ENCODE assay signal across 16 cellular contexts in genomic region chr2:123747316-123747715, GRCh38.
A peak's percentile ranks its signal among the peaks of the same experiment; 100 is the strongest.
DNase-seq lines count a peak whose midpoint lies in the region; ATAC-seq and TF ChIP-seq lines count a peak whose summit lies in the region.
"Had no signal": no experiment of that assay in that cellular context is flagged by ENCODE, and none has a peak within 500 bp of the region (broad histone marks: within the 10 kb centered on the region; RNA-seq: fewer than 3 reads in every experiment).

No MANE protein-coding gene starts in this region.

- H3K79me1 ChIP-seq in trophoblast cell (ENCODE audit: low read length), result no peaks in the 10 kb centered on the region

- H3K4me1 ChIP-seq in trophoblast cell (ENCODE audit: control insufficient read depth in 1 of 2, insufficient read depth in 2 of 2, low read length in 2 of 2) (peaks cover 0 to 2% of the 10 kb centered on the region in 2 experiments), SK-N-SH (ENCODE audit: control insufficient read depth in 1 of 2, insufficient read depth in 2 of 2, low read depth in 1 of 2, low read length in 1 of 2) (no peaks in the 10 kb centered on the region)
- H3K4me1 ChIP-seq: HAP-1 had no signal

- no peak overlapping the region for H2AK5ac ChIP-seq in trophoblast cell (ENCODE audit: low read length)

- no peak overlapping the region for H3K23ac ChIP-seq in trophoblast cell (ENCODE audit: low read length)

- H3K27me3 ChIP-seq in trophoblast cell (ENCODE audit: insufficient read depth, low read length), result no peaks in the 10 kb centered on the region
- no peaks in the 10 kb centered on the region for H3K27me3 ChIP-seq in SK-N-SH (ENCODE audit: insufficient read depth)

- H4K20me1 ChIP-seq in SK-N-SH (ENCODE audit: insufficient read depth), result no peaks in the 10 kb centered on the region

- H3K18ac ChIP-seq in trophoblast cell (ENCODE audit: low read length), result no peak overlapping the region

- no peak overlapping the region for H4K91ac ChIP-seq in trophoblast cell (ENCODE audit: low read depth, low read length)

- CTCF ChIA-PET in SK-N-SH (lab: Yijun Ruan, JAX), result interaction anchor here (1.1 kb wide), 1 partner anchor 32 kb away, joined by 3 read pairs; no protein-coding TSS in a partner anchor

- no peak overlapping the region for H4K12ac ChIP-seq in trophoblast cell (ENCODE audit: low read depth, low read length)

- POLR2A ChIA-PET in SK-N-SH (lab: Yijun Ruan, JAX), result no interaction called here

- H3K14ac ChIP-seq in trophoblast cell (ENCODE audit: low read length), result no peak overlapping the region

- H3K27ac ChIP-seq in trophoblast cell (ENCODE audit: low read depth, low read length) (no peak overlapping the region), SK-N-SH (ENCODE audit: low read depth in 2 of 2, low read length in 1 of 2) (no peak overlapping the region)

- H3K9me3 ChIP-seq in trophoblast cell (ENCODE audit: insufficient read depth, low read depth, low read length), result no peaks in the 10 kb centered on the region
- H3K9me3 ChIP-seq in SK-N-SH, result no peaks in the 10 kb centered on the region; the same call in 1 of the 2 replicates
- H3K9me3 ChIP-seq: HAP-1 had no signal

- no peak overlapping the region for H2BK12ac ChIP-seq in trophoblast cell (ENCODE audit: low read length)

- TF ChIP-seq CTCF in epithelial cell of esophagus (IDR thresholded peaks at IDR 0.05; ENCODE audit: insufficient read depth, low read depth, low read length, missing control alignments), result no peak
- TF ChIP-seq CTCF in SK-N-SH (IDR thresholded peaks at IDR 0.05), result no peak

- WGBS in trophoblast cell (ENCODE audit: extremely low coverage, insufficient coverage, insufficient read length), result no CpG with 5 or more reads among the region's 2 CpGs
- 20% methylated on average over 2 of the region's 2 CpGs for WGBS in SK-N-SH (ENCODE audit: low lambda C conversion rate)

- TF ChIP-seq RAD21 in SK-N-SH (IDR thresholded peaks at IDR 0.05; ENCODE audit: low read length), result no peak

- H3K4ac ChIP-seq in trophoblast cell (ENCODE audit: low read depth, low read length), result no peak overlapping the region

- H3K9me2 ChIP-seq in SK-N-SH, result no peaks in the 10 kb centered on the region

- H2BK5ac ChIP-seq in trophoblast cell (ENCODE audit: low read depth, low read length, poor library complexity), result no peak overlapping the region

- H3K79me2 ChIP-seq in trophoblast cell (ENCODE audit: control insufficient read depth, insufficient read depth, low read length, poor library complexity) (no peaks in the 10 kb centered on the region), SK-N-SH (ENCODE audit: insufficient read depth) (no peaks in the 10 kb centered on the region)

- H3K9ac ChIP-seq in trophoblast cell (ENCODE audit: low read length) (no peak overlapping the region), SK-N-SH (no peak overlapping the region)

- DNase-seq in NCI-H82 treated with DMSO at 0.1 percent for 48 hours (lab: John Stamatoyannopoulos, UW; ENCODE audit: unreplicated experiment) (peak; percentile 92), epithelial cell of esophagus (ENCODE audit: low read depth) (peak; percentile 59), trophoblast cell (peak; percentile 44 to 84), SK-N-SH (no peak), NCI-H510A (lab: John Stamatoyannopoulos, UW) (no peak)
- DNase-seq in stimulated activated naive CD8-positive, alpha-beta T cell treated with anti-CD3 and anti-CD28 coated beads, Interleukin-15, Interleukin-2, amounts not matched to agents 100 U/mL and 50 U/mL, for 24 hours, result no peak
- DNase-seq: C1 segment of cervical spinal cord; Calu3; CD4-positive, alpha-beta memory T cell; COR-L47; DMS53; DMS79 treated with DMSO at 0.1 percent for 48 hours; GF-D8; GOT3; HFFc6 had no signal

- H3K4me3 ChIP-seq in epithelial cell of esophagus (ENCODE audit: low read length), result no peak overlapping the region
- no peak overlapping the region for H3K4me3 ChIP-seq in trophoblast cell (ENCODE audit: low read depth, low read length)
- H3K4me3 ChIP-seq in SK-N-SH (ENCODE audit: low read depth in 2 of 2, low read length in 1 of 2), result no peak overlapping the region
- H3K4me3 ChIP-seq: HAP-1 had no signal

- no peaks in the 10 kb centered on the region for H3F3A ChIP-seq in SK-N-SH (replicated peaks; ENCODE audit: insufficient read depth)

- ATAC-seq in stimulated activated naive CD8-positive, alpha-beta T cell treated with anti-CD3 and anti-CD28 coated beads, Interleukin-15, Interleukin-2, amounts not matched to agents 100 U/mL and 50 U/mL, for 24 hours, result no peak

- no peak overlapping the region for H2BK120ac ChIP-seq in trophoblast cell (ENCODE audit: insufficient read depth, low read length, poor library complexity)

- H2AFZ ChIP-seq in trophoblast cell (ENCODE audit: insufficient read depth, low read length, poor library complexity) (no peak overlapping the region), SK-N-SH (ENCODE audit: low read depth) (no peak overlapping the region)

- H4K8ac ChIP-seq in trophoblast cell (ENCODE audit: low read depth, low read length), result no peak overlapping the region

- H3K4me2 ChIP-seq in trophoblast cell (ENCODE audit: low read length), result no peak overlapping the region
- H3K4me2 ChIP-seq in SK-N-SH, result no peak overlapping the region

- no peak for TF ChIP-seq EP300 in SK-N-SH (IDR thresholded peaks at IDR 0.05; ENCODE audit: borderline replicate concordance in 1 of 2, low read depth in 1 of 2, low read length in 1 of 2)

- H3K36me3 ChIP-seq in trophoblast cell (ENCODE audit: control insufficient read depth in 1 of 2, insufficient read depth in 2 of 2, low read length in 2 of 2), result no peaks in the 10 kb centered on the region
- H3K36me3 ChIP-seq in SK-N-SH (replicated peaks in 1 of 2; ENCODE audit: control insufficient read depth in 1 of 2, insufficient read depth in 2 of 2, low read length in 1 of 2), result no peaks in the 10 kb centered on the region
- H3K36me3 ChIP-seq: HAP-1 had no signal

TF ChIP-seq in SK-N-SH, 30 proteins besides CTCF, POLR2A, EP300 and RAD21:
- TF ChIP-seq MXI1 (IDR thresholded peaks at IDR 0.05; ENCODE audit: low read depth, low read length) (no peak), GATA2 (CRISPR knock-in tag; IDR thresholded peaks at IDR 0.05) (no peak), TEAD4 (IDR thresholded peaks at IDR 0.05; ENCODE audit: borderline replicate concordance, insufficient read depth) (no peak), ZBTB33 (IDR thresholded peaks at IDR 0.05; ENCODE audit: borderline replicate concordance, low read depth) (no peak), RCOR1 (IDR thresholded peaks at IDR 0.05; ENCODE audit: low read length) (no peak), TAF1 (IDR thresholded peaks at IDR 0.05; ENCODE audit: borderline replicate concordance, low read depth, low read length) (no peak), TCF12 (IDR thresholded peaks at IDR 0.05) (no peak), YY1 (IDR thresholded peaks at IDR 0.05; ENCODE audit: low read depth) (no peak), FOXM1 (IDR thresholded peaks at IDR 0.05; ENCODE audit: low read depth) (no peak), SMC3 (IDR thresholded peaks at IDR 0.05; ENCODE audit: low read depth, low read length) (no peak), MAX (IDR thresholded peaks at IDR 0.05; ENCODE audit: low read depth) (no peak), GABPA (IDR thresholded peaks at IDR 0.05; ENCODE audit: low read depth) (no peak), RXRA (IDR thresholded peaks at IDR 0.05; ENCODE audit: borderline replicate concordance, low read depth) (no peak), ELF1 (IDR thresholded peaks at IDR 0.05) (no peak), POLR2AphosphoS5 (IDR thresholded peaks at IDR 0.05; ENCODE audit: low read depth, low read length) (no peak), FOXJ3 (CRISPR knock-in tag; IDR thresholded peaks at IDR 0.05) (no peak), RFX5 (IDR thresholded peaks at IDR 0.05; ENCODE audit: low read length) (no peak), PBX3 (IDR thresholded peaks at IDR 0.05) (no peak), MEF2A (IDR thresholded peaks at IDR 0.05; ENCODE audit: borderline replicate concordance, low read depth) (no peak)

Comparison
In these comparisons a context has a peak if more than half of its experiments do, and no peak if none do; other contexts are left out.
1. DNase-seq: peak in NCI-H82 treated with DMSO at 0.1 percent for 48 hours (single experiment), epithelial cell of esophagus (single experiment) and trophoblast cell (2 of 2); none in SK-N-SH (single experiment), NCI-H510A (single experiment) and stimulated activated naive CD8-positive, alpha-beta T cell treated with anti-CD3 and anti-CD28 coated beads, Interleukin-15, Interleukin-2, amounts not matched to agents 100 U/mL and 50 U/mL, for 24 hours (single experiment).